In the genomic region with DNA sequence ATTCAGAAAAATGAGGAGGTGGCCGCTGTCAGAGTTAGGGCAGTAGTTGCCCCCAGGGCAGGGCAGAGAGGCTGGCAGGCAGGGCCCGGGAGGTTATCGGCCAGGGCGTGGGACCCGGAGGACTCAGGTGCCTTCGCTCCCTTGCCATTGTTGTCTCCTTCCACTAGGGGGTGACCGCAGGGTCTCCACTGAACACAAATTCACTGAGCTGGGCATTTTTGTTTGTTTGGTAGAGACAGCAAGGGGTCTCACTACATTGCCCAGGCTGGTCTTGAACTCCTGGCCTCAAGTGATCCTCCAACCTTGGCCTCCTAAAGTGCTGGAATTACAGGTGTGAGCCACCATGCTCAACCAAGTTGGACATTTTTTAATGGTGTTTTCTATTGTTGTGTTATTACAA, we compare ENCODE assay signal across 8 cellular contexts.
DNase-seq lines count a peak whose midpoint lies in the region; TF ChIP-seq lines count a peak whose summit lies in the region.

No MANE protein-coding gene starts in this region.

- TF ChIP-seq CTCF in fibroblast of mammary gland (conservative IDR thresholded peaks at IDR 0.05; ENCODE audit: control insufficient read depth, insufficient read depth, low read depth, low read length) = peak; percentile 48

- peak; percentile 28 for DNase-seq in stimulated activated CD4-positive, alpha-beta T cell treated with anti-CD3 and anti-CD28 coated beads, Interleukin-15, amount 100 ng/mL, for 24 hours
- no peak for DNase-seq in stimulated activated CD4-positive, alpha-beta T cell treated with anti-CD3 and anti-CD28 coated beads, Interleukin-4, amount 100 ng/mL, for 4 hours
- peak; percentile 7 for DNase-seq in OCI-M1 (lab: John Stamatoyannopoulos, UW)
- DNase-seq in fibroblast of mammary gland (ENCODE audit: low read depth) = peak; percentile 29
- no peak for DNase-seq in DMS153 treated with DMSO at 0.1 percent for 48 hours (lab: John Stamatoyannopoulos, UW; ENCODE audit: unreplicated experiment)
- no peak for DNase-seq in NOMO-1 (lab: John Stamatoyannopoulos, UW; ENCODE audit: unreplicated experiment in 2 of 2)
- DNase-seq in HK-2 (ENCODE audit: unreplicated experiment) = no peak
- DNase-seq in DMS79 treated with DMSO at 0.1 percent for 48 hours (lab: John Stamatoyannopoulos, UW) = no peak

- no peak overlapping the region for H3K4me3 ChIP-seq in fibroblast of mammary gland (ENCODE audit: control insufficient read depth, low read depth, low read length)

Comparison
In these comparisons a context has a peak if more than half of its experiments do, and no peak if none do; other contexts are left out.
1. DNase-seq: peak in stimulated activated CD4-positive, alpha-beta T cell treated with anti-CD3 and anti-CD28 coated beads, Interleukin-15, amount 100 ng/mL, for 24 hours (single experiment), OCI-M1 (single experiment) and fibroblast of mammary gland (single experiment); none in stimulated activated CD4-positive, alpha-beta T cell treated with anti-CD3 and anti-CD28 coated beads, Interleukin-4, amount 100 ng/mL, for 4 hours (0 of 2), DMS153 treated with DMSO at 0.1 percent for 48 hours (single experiment), NOMO-1 (0 of 2), HK-2 (single experiment) and DMS79 treated with DMSO at 0.1 percent for 48 hours (single experiment).